In the genomic region with DNA sequence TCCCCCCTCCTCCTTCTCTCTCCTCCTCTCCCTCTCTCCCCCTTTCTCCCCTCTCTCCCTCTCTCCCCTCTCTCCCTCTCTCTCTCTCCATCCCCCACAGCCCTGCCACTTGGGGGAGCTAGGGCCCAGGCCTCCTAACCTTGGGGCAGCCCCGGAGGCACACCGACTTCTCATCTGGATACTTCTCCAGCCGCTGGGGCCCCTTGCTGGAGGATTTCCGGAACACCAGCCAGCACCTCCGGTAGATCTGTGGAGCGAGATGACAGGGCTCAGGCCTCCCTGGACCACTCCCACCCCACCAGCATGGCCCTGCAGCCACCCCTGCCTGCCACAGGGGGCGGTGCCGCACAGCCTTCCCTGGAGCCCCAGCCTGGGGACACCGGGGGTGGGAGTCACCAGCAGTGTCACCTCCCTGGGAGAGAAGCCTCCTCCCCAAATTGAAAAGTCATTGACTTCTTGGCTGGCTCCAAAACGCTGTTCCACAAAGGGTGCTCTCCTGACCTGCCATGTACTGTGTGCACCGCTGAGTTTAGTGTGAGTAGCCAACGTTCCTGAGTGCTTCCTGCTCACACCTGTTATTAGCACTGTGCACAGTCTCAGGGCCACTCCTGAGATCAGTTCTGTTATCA, we compare ENCODE assay signal across 1 cellular context.
TF ChIP-seq lines count a peak whose summit lies in the region.

No MANE protein-coding gene starts in this region.

TF ChIP-seq in HEK293, 187 proteins besides CTCF, POLR2A, EP300 and RAD21 (continued from another document):
- TF ChIP-seq, protein P1, sequence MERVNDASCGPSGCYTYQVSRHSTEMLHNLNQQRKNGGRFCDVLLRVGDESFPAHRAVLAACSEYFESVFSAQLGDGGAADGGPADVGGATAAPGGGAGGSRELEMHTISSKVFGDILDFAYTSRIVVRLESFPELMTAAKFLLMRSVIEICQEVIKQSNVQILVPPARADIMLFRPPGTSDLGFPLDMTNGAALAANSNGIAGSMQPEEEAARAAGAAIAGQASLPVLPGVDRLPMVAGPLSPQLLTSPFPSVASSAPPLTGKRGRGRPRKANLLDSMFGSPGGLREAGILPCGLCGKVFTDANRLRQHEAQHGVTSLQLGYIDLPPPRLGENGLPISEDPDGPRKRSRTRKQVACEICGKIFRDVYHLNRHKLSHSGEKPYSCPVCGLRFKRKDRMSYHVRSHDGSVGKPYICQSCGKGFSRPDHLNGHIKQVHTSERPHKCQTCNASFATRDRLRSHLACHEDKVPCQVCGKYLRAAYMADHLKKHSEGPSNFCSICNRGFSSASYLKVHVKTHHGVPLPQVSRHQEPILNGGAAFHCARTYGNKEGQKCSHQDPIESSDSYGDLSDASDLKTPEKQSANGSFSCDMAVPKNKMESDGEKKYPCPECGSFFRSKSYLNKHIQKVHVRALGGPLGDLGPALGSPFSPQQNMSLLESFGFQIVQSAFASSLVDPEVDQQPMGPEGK (tag by site-specific recombination; IDR thresholded peaks at IDR 0.05) = peak; percentile 56
- TF ChIP-seq GLIS2 (tag by site-specific recombination; IDR thresholded peaks at IDR 0.05) (peak; percentile 95), TCF7L2 (IDR thresholded peaks at IDR 0.05; ENCODE audit: borderline replicate concordance, low read depth, low read length) (no peak), SP7 (tag by site-specific recombination; IDR thresholded peaks at IDR 0.05) (peak; percentile 60; the same call in 1 of the 2 replicates), SCRT2 (tag by site-specific recombination; IDR thresholded peaks at IDR 0.05) (peak; percentile 71), ZBTB17 (tag by site-specific recombination; IDR thresholded peaks at IDR 0.05) (peak; percentile 49; the same call in 1 of the 2 replicates), ZNF600 (tag by site-specific recombination; IDR thresholded peaks at IDR 0.05) (peak; percentile 33; the same call in 1 of the 2 replicates), WT1 (tag by site-specific recombination; IDR thresholded peaks at IDR 0.05) (peak; percentile 81), PRDM1 (tag by site-specific recombination; IDR thresholded peaks at IDR 0.05) (peak; percentile 94), ZNF571 (tag by site-specific recombination; IDR thresholded peaks at IDR 0.05) (no peak), ZNF169 (tag by site-specific recombination; IDR thresholded peaks at IDR 0.05) (peak; percentile 98), TRIM28 (IDR thresholded peaks at IDR 0.05; ENCODE audit: borderline replicate concordance, low read length) (no peak), ZNF561 (tag by site-specific recombination; IDR thresholded peaks at IDR 0.05; ENCODE audit: borderline replicate concordance) (0 out of 2 replicates have a peak, but pooled peaks have one; percentile 40), ZNF366 (tag by site-specific recombination; conservative IDR thresholded peaks at IDR 0.05) (peak; percentile 81), KLF9 (tag by site-specific recombination; IDR thresholded peaks at IDR 0.05; ENCODE audit: low read depth) (peak; percentile 76), ZNF768 (tag by site-specific recombination; IDR thresholded peaks at IDR 0.05) (0 out of 2 replicates have a peak, but pooled peaks have one; percentile 23), KLF16 (tag by site-specific recombination; IDR thresholded peaks at IDR 0.05) (0 out of 2 replicates have a peak, but pooled peaks have one; percentile 22), ZBTB20 (tag by site-specific recombination; IDR thresholded peaks at IDR 0.05) (peak; percentile 69), ZNF747 (tag by site-specific recombination; IDR thresholded peaks at IDR 0.05) (no peak), ZNF341 (tag by site-specific recombination; IDR thresholded peaks at IDR 0.05; ENCODE audit: low read depth) (peak; percentile 52), MEIS1 (CRISPR knock-in tag; IDR thresholded peaks at IDR 0.05; ENCODE audit: borderline replicate concordance) (no peak), GLIS1 (tag by site-specific recombination; IDR thresholded peaks at IDR 0.05) (peak; percentile 84), SCRT1 (tag by site-specific recombination; IDR thresholded peaks at IDR 0.05; ENCODE audit: borderline replicate concordance) (peak; percentile 53; the same call in 1 of the 2 replicates), ZIC2 (tag by site-specific recombination; IDR thresholded peaks at IDR 0.05) (peak; percentile 74), SP2 (tag by site-specific recombination; IDR thresholded peaks at IDR 0.05) (peak; percentile 54)
- TF ChIP-seq, protein P2, sequence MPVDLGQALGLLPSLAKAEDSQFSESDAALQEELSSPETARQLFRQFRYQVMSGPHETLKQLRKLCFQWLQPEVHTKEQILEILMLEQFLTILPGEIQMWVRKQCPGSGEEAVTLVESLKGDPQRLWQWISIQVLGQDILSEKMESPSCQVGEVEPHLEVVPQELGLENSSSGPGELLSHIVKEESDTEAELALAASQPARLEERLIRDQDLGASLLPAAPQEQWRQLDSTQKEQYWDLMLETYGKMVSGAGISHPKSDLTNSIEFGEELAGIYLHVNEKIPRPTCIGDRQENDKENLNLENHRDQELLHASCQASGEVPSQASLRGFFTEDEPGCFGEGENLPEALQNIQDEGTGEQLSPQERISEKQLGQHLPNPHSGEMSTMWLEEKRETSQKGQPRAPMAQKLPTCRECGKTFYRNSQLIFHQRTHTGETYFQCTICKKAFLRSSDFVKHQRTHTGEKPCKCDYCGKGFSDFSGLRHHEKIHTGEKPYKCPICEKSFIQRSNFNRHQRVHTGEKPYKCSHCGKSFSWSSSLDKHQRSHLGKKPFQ (tag by site-specific recombination; IDR thresholded peaks at IDR 0.05) = peak; percentile 95
- TF ChIP-seq, protein P3, sequence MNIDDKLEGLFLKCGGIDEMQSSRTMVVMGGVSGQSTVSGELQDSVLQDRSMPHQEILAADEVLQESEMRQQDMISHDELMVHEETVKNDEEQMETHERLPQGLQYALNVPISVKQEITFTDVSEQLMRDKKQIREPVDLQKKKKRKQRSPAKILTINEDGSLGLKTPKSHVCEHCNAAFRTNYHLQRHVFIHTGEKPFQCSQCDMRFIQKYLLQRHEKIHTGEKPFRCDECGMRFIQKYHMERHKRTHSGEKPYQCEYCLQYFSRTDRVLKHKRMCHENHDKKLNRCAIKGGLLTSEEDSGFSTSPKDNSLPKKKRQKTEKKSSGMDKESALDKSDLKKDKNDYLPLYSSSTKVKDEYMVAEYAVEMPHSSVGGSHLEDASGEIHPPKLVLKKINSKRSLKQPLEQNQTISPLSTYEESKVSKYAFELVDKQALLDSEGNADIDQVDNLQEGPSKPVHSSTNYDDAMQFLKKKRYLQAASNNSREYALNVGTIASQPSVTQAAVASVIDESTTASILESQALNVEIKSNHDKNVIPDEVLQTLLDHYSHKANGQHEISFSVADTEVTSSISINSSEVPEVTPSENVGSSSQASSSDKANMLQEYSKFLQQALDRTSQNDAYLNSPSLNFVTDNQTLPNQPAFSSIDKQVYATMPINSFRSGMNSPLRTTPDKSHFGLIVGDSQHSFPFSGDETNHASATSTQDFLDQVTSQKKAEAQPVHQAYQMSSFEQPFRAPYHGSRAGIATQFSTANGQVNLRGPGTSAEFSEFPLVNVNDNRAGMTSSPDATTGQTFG (tag by site-specific recombination; IDR thresholded peaks at IDR 0.05; ENCODE audit: borderline replicate concordance) = no peak
- TF ChIP-seq, protein P4, sequence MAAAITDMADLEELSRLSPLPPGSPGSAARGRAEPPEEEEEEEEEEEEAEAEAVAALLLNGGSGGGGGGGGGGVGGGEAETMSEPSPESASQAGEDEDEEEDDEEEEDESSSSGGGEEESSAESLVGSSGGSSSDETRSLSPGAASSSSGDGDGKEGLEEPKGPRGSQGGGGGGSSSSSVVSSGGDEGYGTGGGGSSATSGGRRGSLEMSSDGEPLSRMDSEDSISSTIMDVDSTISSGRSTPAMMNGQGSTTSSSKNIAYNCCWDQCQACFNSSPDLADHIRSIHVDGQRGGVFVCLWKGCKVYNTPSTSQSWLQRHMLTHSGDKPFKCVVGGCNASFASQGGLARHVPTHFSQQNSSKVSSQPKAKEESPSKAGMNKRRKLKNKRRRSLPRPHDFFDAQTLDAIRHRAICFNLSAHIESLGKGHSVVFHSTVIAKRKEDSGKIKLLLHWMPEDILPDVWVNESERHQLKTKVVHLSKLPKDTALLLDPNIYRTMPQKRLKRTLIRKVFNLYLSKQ (tag by site-specific recombination; IDR thresholded peaks at IDR 0.05; ENCODE audit: borderline replicate concordance) = no peak
- TF ChIP-seq, protein P5, sequence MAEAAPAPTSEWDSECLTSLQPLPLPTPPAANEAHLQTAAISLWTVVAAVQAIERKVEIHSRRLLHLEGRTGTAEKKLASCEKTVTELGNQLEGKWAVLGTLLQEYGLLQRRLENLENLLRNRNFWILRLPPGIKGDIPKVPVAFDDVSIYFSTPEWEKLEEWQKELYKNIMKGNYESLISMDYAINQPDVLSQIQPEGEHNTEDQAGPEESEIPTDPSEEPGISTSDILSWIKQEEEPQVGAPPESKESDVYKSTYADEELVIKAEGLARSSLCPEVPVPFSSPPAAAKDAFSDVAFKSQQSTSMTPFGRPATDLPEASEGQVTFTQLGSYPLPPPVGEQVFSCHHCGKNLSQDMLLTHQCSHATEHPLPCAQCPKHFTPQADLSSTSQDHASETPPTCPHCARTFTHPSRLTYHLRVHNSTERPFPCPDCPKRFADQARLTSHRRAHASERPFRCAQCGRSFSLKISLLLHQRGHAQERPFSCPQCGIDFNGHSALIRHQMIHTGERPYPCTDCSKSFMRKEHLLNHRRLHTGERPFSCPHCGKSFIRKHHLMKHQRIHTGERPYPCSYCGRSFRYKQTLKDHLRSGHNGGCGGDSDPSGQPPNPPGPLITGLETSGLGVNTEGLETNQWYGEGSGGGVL (tag by site-specific recombination; IDR thresholded peaks at IDR 0.05) = peak; percentile 94
